Comparison of ENCODE assay signal across 1 cellular context in the genomic region with DNA sequence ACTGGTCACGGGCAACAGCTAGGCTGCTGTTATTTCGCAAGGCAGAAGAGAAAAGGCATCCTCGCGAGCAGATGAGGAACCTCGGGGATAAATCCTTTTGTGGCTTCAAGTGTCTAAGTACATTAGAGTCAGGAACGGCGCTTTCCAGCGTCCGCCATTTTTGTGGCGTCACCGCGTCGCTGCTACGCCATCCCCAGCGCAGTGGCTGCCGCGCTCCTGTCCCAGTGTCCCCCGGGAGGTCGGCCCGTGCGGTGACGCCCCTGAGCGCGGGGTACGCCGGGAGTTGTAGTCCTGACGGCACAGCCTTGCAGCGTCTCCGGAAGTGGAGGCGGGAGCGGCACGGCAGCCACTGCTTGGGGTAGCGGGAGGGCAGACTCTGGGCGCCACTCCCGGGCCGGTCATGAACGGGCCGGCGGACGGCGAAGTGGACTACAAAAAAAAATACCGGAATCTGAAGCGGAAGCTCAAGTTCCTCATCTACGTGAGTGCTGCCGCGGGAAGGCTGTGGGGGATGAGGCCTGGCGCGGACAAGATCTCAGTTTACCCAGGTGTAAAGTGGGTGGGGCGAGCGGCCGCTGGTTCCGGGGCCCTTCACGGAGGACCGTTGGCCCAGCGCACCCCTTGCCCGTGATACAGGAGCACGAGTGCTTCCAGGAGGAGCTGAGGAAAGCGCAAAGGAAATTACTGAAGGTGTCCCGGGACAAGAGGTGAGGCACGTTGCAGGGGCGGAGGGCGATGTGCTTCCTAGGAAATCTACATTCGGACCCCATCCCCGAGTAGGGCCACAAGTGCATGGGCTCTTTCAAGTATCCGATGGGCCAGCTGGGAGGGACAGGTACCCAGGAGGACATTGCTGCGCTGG.
TF ChIP-seq lines count a peak whose summit lies in the region.

INO80E (plus strand) TSS at position 331 of the 862 bp plus-strand sequence; CDS start at position 401, 70 bp downstream.

TF ChIP-seq in HepG2, 621 proteins besides CTCF, POLR2A, EP300 and RAD21 (continued from another document and continues in another):
- peak; percentile 72; the same call in 1 of the 2 replicates for TF ChIP-seq ZNF614 (CRISPR knock-in tag; IDR thresholded peaks at IDR 0.05; ENCODE audit: borderline replicate concordance)
- peak; percentile 45; the same call in 1 of the 2 replicates for TF ChIP-seq ZNF263 (CRISPR knock-in tag; IDR thresholded peaks at IDR 0.05)
- peak; percentile 97 for TF ChIP-seq GATAD1 (CRISPR knock-in tag; IDR thresholded peaks at IDR 0.05)
- peak; percentile 96 for TF ChIP-seq ZFY (CRISPR knock-in tag; IDR thresholded peaks at IDR 0.05)
- TF ChIP-seq ZNF44 (CRISPR knock-in tag; IDR thresholded peaks at IDR 0.05), result peak; percentile 37
- TF ChIP-seq PATZ1 (CRISPR knock-in tag; IDR thresholded peaks at IDR 0.05), result peak; percentile 63
- no peak; the same call in 1 of the 2 replicates for TF ChIP-seq REL (CRISPR knock-in tag; conservative IDR thresholded peaks at IDR 0.05)
- peak; percentile 94 for TF ChIP-seq SAP130 (CRISPR knock-in tag; IDR thresholded peaks at IDR 0.05; ENCODE audit: low read depth)
- peak; percentile 94 for TF ChIP-seq HCFC1 (IDR thresholded peaks at IDR 0.05; ENCODE audit: low read depth, low read length)
- TF ChIP-seq RARA (CRISPR knock-in tag; IDR thresholded peaks at IDR 0.05), result peak; percentile 37; the same call in 1 of the 2 replicates
- peak; percentile 81 for TF ChIP-seq ZNF589 (CRISPR knock-in tag; conservative IDR thresholded peaks at IDR 0.05)
- no peak for TF ChIP-seq KMT2A (CRISPR knock-in tag; IDR thresholded peaks at IDR 0.05)
- no peak for TF ChIP-seq HMG20A (CRISPR knock-in tag; IDR thresholded peaks at IDR 0.05; ENCODE audit: borderline replicate concordance)
- TF ChIP-seq ZNF547 (CRISPR knock-in tag; IDR thresholded peaks at IDR 0.05), result peak; percentile 26; the same call in 1 of the 2 replicates
- TF ChIP-seq SALL1 (CRISPR knock-in tag; IDR thresholded peaks at IDR 0.05), result peak; percentile 68
- TF ChIP-seq BCL3 (CRISPR knock-in tag; IDR thresholded peaks at IDR 0.05), result peak; percentile 88
- no peak for TF ChIP-seq AFF4 (CRISPR knock-in tag; IDR thresholded peaks at IDR 0.05)
- no peak for TF ChIP-seq ZNF660 (CRISPR knock-in tag; IDR thresholded peaks at IDR 0.05; ENCODE audit: borderline replicate concordance, low read depth)
- peak; percentile 95 for TF ChIP-seq ZNF235 (CRISPR knock-in tag; IDR thresholded peaks at IDR 0.05; ENCODE audit: borderline replicate concordance)
- TF ChIP-seq ZC3H4 (CRISPR knock-in tag; IDR thresholded peaks at IDR 0.05; ENCODE audit: borderline replicate concordance), result peak; percentile 9; the same call in 1 of the 2 replicates
- TF ChIP-seq, protein P1, sequence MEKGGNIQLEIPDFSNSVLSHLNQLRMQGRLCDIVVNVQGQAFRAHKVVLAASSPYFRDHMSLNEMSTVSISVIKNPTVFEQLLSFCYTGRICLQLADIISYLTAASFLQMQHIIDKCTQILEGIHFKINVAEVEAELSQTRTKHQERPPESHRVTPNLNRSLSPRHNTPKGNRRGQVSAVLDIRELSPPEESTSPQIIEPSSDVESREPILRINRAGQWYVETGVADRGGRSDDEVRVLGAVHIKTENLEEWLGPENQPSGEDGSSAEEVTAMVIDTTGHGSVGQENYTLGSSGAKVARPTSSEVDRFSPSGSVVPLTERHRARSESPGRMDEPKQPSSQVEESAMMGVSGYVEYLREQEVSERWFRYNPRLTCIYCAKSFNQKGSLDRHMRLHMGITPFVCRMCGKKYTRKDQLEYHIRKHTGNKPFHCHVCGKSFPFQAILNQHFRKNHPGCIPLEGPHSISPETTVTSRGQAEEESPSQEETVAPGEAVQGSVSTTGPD (CRISPR knock-in tag; IDR thresholded peaks at IDR 0.05), result 0 out of 2 replicates have a peak, but pooled peaks have one; percentile 31
- no peak for TF ChIP-seq KAT2B (IDR thresholded peaks at IDR 0.05; ENCODE audit: borderline replicate concordance, low read depth, low read length)
- peak; percentile 74; the same call in 1 of the 2 replicates for TF ChIP-seq ESRRA (CRISPR knock-in tag; IDR thresholded peaks at IDR 0.05; ENCODE audit: low read depth)
- no peak for TF ChIP-seq JDP2 (CRISPR knock-in tag; IDR thresholded peaks at IDR 0.05; ENCODE audit: borderline replicate concordance)
- TF ChIP-seq, protein P2, sequence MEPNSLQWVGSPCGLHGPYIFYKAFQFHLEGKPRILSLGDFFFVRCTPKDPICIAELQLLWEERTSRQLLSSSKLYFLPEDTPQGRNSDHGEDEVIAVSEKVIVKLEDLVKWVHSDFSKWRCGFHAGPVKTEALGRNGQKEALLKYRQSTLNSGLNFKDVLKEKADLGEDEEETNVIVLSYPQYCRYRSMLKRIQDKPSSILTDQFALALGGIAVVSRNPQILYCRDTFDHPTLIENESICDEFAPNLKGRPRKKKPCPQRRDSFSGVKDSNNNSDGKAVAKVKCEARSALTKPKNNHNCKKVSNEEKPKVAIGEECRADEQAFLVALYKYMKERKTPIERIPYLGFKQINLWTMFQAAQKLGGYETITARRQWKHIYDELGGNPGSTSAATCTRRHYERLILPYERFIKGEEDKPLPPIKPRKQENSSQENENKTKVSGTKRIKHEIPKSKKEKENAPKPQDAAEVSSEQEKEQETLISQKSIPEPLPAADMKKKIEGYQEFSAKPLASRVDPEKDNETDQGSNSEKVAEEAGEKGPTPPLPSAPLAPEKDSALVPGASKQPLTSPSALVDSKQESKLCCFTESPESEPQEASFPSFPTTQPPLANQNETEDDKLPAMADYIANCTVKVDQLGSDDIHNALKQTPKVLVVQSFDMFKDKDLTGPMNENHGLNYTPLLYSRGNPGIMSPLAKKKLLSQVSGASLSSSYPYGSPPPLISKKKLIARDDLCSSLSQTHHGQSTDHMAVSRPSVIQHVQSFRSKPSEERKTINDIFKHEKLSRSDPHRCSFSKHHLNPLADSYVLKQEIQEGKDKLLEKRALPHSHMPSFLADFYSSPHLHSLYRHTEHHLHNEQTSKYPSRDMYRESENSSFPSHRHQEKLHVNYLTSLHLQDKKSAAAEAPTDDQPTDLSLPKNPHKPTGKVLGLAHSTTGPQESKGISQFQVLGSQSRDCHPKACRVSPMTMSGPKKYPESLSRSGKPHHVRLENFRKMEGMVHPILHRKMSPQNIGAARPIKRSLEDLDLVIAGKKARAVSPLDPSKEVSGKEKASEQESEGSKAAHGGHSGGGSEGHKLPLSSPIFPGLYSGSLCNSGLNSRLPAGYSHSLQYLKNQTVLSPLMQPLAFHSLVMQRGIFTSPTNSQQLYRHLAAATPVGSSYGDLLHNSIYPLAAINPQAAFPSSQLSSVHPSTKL (CRISPR knock-in tag; IDR thresholded peaks at IDR 0.05), result peak; percentile 43
- no peak for TF ChIP-seq PAF1 (CRISPR knock-in tag; IDR thresholded peaks at IDR 0.05)
- peak; percentile 79; the same call in 1 of the 3 replicates for TF ChIP-seq MXI1 (IDR thresholded peaks at IDR 0.05; ENCODE audit: borderline replicate concordance, low read depth, low read length)
- peak; percentile 78 for TF ChIP-seq HNRNPH1 (optimal IDR thresholded peaks at IDR 0.05; ENCODE audit: low read depth, low read length)
- TF ChIP-seq ZNF18 (CRISPR knock-in tag; IDR thresholded peaks at IDR 0.05; ENCODE audit: insufficient replicate concordance), result peak; percentile 78
- TF ChIP-seq NFE2L2 (IDR thresholded peaks at IDR 0.05; ENCODE audit: low read length), result no peak
- TF ChIP-seq ZNF329 (CRISPR knock-in tag; IDR thresholded peaks at IDR 0.05; ENCODE audit: low read depth), result peak; percentile 37; the same call in 1 of the 2 replicates
- TF ChIP-seq, protein P3, sequence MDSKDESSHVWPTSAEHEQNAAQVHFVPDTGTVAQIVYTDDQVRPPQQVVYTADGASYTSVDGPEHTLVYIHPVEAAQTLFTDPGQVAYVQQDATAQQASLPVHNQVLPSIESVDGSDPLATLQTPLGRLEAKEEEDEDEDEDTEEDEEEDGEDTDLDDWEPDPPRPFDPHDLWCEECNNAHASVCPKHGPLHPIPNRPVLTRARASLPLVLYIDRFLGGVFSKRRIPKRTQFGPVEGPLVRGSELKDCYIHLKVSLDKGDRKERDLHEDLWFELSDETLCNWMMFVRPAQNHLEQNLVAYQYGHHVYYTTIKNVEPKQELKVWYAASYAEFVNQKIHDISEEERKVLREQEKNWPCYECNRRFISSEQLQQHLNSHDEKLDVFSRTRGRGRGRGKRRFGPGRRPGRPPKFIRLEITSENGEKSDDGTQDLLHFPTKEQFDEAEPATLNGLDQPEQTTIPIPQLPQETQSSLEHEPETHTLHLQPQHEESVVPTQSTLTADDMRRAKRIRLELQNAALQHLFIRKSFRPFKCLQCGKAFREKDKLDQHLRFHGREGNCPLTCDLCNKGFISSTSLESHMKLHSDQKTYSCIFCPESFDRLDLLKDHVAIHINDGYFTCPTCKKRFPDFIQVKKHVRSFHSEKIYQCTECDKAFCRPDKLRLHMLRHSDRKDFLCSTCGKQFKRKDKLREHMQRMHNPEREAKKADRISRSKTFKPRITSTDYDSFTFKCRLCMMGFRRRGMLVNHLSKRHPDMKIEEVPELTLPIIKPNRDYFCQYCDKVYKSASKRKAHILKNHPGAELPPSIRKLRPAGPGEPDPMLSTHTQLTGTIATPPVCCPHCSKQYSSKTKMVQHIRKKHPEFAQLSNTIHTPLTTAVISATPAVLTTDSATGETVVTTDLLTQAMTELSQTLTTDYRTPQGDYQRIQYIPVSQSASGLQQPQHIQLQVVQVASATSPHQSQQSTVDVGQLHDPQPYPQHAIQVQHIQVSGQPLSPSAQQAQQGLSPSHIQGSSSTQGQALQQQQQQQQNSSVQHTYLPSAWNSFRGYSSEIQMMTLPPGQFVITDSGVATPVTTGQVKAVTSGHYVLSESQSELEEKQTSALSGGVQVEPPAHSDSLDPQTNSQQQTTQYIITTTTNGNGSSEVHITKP (CRISPR knock-in tag; IDR thresholded peaks at IDR 0.05; ENCODE audit: low read depth), result peak; percentile 89
- peak; percentile 77 for TF ChIP-seq U2AF1 (optimal IDR thresholded peaks at IDR 0.05; ENCODE audit: low read depth, low read length)
